In the genomic region with DNA sequence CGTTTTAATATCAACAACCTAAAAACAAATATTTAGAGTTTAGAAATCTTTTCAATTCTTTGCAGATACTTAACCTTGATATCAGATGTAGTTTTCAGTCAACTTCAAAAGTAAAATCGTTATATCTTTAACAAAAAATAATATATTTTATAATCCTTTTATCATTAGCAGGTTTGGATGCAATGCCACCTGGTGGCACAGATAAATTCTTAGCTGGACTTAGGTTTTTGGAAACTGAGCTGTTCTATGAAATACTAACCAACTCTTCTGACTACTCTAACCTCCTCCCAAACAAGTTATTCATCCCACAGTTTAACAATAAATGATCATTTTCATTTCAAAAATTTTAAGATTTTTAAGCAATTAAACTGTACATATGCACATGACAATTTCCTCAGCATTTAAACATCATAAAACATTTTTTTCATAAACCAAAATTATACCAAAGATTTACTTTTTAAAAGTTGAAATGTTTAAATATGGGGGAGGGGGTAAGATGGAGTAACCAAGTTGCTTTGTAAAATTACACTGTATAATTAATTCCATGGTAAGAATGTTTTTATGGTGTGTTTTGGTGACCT, we compare ENCODE assay signal across 9 cellular contexts. TPM values are rescaled to one million over a fixed set of nuclear protein-coding genes. Genes with fewer than 3 reads are reported as not detected.
DNase-seq lines count a peak whose midpoint lies in the region; ATAC-seq and TF ChIP-seq lines count a peak whose summit lies in the region.
"Had no signal": no experiment of that assay in that cellular context is flagged by ENCODE, and none has a peak within 500 bp of the region (broad histone marks: within the 10 kb centered on the region; RNA-seq: fewer than 3 reads in every experiment).

No MANE protein-coding gene starts in this region.

- WGBS in smooth muscle cell (ENCODE audit: low lambda C conversion rate): 13% methylated on average over 2 of the region's 2 CpGs

- ATAC-seq in GM21390 (IDR thresholded peaks at IDR 0.05; ENCODE audit: unreplicated experiment) (no peak), HG02623 (IDR thresholded peaks at IDR 0.05; ENCODE audit: unreplicated experiment) (no peak), HG03095 (IDR thresholded peaks at IDR 0.05; ENCODE audit: unreplicated experiment) (no peak)

- peaks cover 56% of the 10 kb centered on the region for H3K4me1 ChIP-seq in smooth muscle cell (ENCODE audit: low read depth)

- H3K27me3 ChIP-seq in smooth muscle cell (ENCODE audit: low read depth): no peaks in the 10 kb centered on the region

- peaks cover 5% of the 10 kb centered on the region for H3F3A ChIP-seq in smooth muscle cell (ENCODE audit: low read depth)

- peak overlapping the region; percentile 44 for H3K4me2 ChIP-seq in smooth muscle cell

- no peaks in the 10 kb centered on the region for H3K36me3 ChIP-seq in smooth muscle cell (ENCODE audit: low read depth)

- H3K79me2 ChIP-seq in smooth muscle cell (ENCODE audit: low read depth): peaks cover 30% of the 10 kb centered on the region

- peak; percentile 52 for TF ChIP-seq CTCF in smooth muscle cell (IDR thresholded peaks at IDR 0.05; ENCODE audit: borderline replicate concordance, insufficient read depth, poor library complexity, severe bottlenecking)

- no peak overlapping the region for H3K9ac ChIP-seq in smooth muscle cell (ENCODE audit: low read depth)

- TF ChIP-seq POLR2A in erythroblast (IDR thresholded peaks at IDR 0.05; ENCODE audit: low read length): no peak

- no peaks in the 10 kb centered on the region for H4K20me1 ChIP-seq in smooth muscle cell (ENCODE audit: low read depth)

- peak overlapping the region; percentile 44 for H3K4me3 ChIP-seq in smooth muscle cell

- DNase-seq in NCI-H1417 (lab: John Stamatoyannopoulos, UW) (peak in 2 of 3 experiments; percentile 29 to 65), NCI-H1417 treated with DMSO at 0.1 percent for 48 hours (lab: John Stamatoyannopoulos, UW) (no peak), NCI-H69 (lab: John Stamatoyannopoulos, UW) (peak; percentile 64), erythroblast (lab: John Stamatoyannopoulos, UW) (peak; percentile 32 to 33), smooth muscle cell (lab: John Stamatoyannopoulos, UW; ENCODE audit: unreplicated experiment) (no peak)
- DNase-seq: KG1 had no signal

- peak overlapping the region; percentile 3 for H3K27ac ChIP-seq in smooth muscle cell (ENCODE audit: low read depth)

- no peaks in the 10 kb centered on the region for H3K9me3 ChIP-seq in smooth muscle cell (replicated peaks; ENCODE audit: low read depth)

- no peak overlapping the region for H2AFZ ChIP-seq in smooth muscle cell (ENCODE audit: low read depth)

RNA-seq across cellular contexts. Expression of a gene that starts 56.9 kb away (rescaled TPM):
- total RNA-seq in smooth muscle cell: 16.1 and 25.7 TPM in 2 replicates
- polyA plus RNA-seq in smooth muscle cell: 24.4 and 25.5 TPM in 2 replicates

Comparison
In these comparisons a context has a peak if more than half of its experiments do, and no peak if none do; other contexts are left out.
1. DNase-seq: peak in NCI-H1417 (2 of 3), NCI-H69 (single experiment) and erythroblast (2 of 2); none in NCI-H1417 treated with DMSO at 0.1 percent for 48 hours (single experiment) and smooth muscle cell (single experiment).